In the genomic region with DNA sequence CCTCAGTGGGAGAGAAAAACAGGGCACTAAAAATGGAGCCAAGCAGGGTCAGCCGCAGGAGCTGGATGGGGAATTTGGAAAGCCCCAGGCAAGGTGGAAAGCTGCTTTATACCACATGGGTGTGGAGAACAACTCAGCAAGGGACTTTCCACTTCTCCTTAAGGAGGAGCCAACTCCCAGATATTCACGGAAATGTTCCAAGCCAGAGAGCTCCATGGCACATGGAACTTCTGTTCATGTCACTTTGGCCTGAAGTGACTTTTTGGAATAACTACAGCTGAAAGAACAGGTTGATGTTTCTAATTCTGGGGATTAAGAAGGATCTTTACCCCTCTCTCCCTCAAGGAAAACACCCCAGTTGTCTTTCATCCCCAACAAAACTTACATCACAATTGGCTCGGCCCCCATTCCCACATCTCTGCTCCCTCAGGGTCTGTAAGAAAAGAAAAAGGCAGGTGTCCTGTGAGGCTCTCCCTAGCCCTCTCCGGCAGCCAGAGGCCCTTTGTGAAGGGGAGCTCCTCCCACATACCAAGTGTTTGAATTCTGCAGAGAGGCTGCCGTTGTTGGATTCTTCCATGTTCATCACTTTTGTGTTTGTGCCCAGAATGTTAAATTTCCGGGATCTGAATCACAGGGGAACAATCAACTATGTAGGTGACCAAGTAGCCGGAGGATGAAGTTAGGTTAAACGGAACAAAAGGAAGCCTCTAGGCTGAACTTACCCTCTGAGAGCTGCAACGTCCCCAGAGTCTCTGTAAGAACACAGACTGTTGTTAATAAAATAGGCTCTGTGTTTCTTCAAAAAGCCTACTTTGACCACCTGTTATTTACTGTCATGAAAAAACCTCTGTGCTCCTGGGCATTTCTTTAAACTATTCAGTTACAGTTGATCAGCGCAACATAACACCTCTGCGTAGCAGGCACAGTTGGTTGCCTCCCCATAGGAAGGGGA, we compare ENCODE assay signal across 1 cellular context.
TF ChIP-seq lines count a peak whose summit lies in the region.

No MANE protein-coding gene starts in this region.

TF ChIP-seq in IMR-90, 13 proteins besides CTCF, POLR2A, EP300 and RAD21:
- TF ChIP-seq BHLHE40 (IDR thresholded peaks at IDR 0.05; ENCODE audit: low read depth, low read length) (no peak), RCOR1 (IDR thresholded peaks at IDR 0.05; ENCODE audit: insufficient replicate concordance, low read length) (no peak), ELK1 (IDR thresholded peaks at IDR 0.05; ENCODE audit: borderline replicate concordance, low read depth, low read length) (no peak), RFX5 (IDR thresholded peaks at IDR 0.05; ENCODE audit: low read depth, low read length) (no peak), CHD1 (IDR thresholded peaks at IDR 0.05; ENCODE audit: low read depth, low read length) (no peak), SMC3 (IDR thresholded peaks at IDR 0.05; ENCODE audit: low read depth, low read length) (no peak), CEBPB (IDR thresholded peaks at IDR 0.05; ENCODE audit: low read depth, low read length) (no peak), FOS (IDR thresholded peaks at IDR 0.05; ENCODE audit: low read depth, low read length) (no peak), MAZ (IDR thresholded peaks at IDR 0.05; ENCODE audit: borderline replicate concordance, low read depth, low read length) (no peak), MAFK (IDR thresholded peaks at IDR 0.05; ENCODE audit: low read depth, low read length) (no peak), NFE2L2 (IDR thresholded peaks at IDR 0.05; ENCODE audit: low read depth, low read length) (no peak), MXI1 (IDR thresholded peaks at IDR 0.05; ENCODE audit: borderline replicate concordance, low read depth, low read length) (no peak)
- TF ChIP-seq, protein P1, sequence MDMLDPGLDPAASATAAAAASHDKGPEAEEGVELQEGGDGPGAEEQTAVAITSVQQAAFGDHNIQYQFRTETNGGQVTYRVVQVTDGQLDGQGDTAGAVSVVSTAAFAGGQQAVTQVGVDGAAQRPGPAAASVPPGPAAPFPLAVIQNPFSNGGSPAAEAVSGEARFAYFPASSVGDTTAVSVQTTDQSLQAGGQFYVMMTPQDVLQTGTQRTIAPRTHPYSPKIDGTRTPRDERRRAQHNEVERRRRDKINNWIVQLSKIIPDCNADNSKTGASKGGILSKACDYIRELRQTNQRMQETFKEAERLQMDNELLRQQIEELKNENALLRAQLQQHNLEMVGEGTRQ (IDR thresholded peaks at IDR 0.05; ENCODE audit: low read depth, low read length): no peak
